Comparison of ENCODE assay signal across 8 cellular contexts in the genomic region with DNA sequence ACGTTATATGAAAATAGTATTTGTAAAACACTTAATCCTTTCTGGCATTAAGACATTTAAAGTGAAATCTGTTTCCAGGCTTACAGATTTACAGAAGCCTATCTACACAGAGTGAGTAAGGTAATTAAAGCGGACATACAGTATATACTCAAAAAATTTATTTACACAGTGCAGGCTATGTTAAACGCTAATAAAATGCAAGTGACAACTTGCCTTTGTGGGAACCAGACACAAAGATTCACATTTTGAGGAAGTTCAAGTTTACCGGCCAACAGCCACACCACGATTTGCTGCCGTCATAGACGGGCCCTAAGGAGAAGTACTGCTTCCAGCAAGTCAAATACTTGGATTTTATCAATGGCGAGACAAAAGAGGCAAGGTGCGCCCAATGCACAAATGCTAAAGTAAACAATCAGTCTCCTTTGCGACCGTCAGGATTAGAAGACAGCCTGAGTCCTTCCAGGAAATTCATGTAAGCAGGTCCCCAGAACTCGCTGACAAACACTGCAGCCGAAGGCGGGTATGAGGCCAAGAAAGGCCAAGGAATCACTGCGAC. TPM values are rescaled to one million over a fixed set of nuclear protein-coding genes. Genes with fewer than 3 reads are reported as not detected.
DNase-seq lines count a peak whose midpoint lies in the region; ATAC-seq and TF ChIP-seq lines count a peak whose summit lies in the region.

No MANE protein-coding gene starts in this region.

- no peaks in the 10 kb centered on the region for H3K36me3 ChIP-seq in esophagus (ENCODE audit: control insufficient read depth in 2 of 2, insufficient read depth in 2 of 2, low read length in 1 of 2)

- peak overlapping the region; percentile 89 to 91 for H3K4me3 ChIP-seq in esophagus (ENCODE audit: low read depth in 1 of 2, low read length in 2 of 2)

- H3K27me3 Mint-ChIP-seq in CD14-positive monocyte (ENCODE audit: low read depth in 3 of 3): no peaks in the 10 kb centered on the region
- no peaks in the 10 kb centered on the region for H3K27me3 Mint-ChIP-seq in nephron progenitor cell (ENCODE audit: low read depth, poor library complexity)

- H3K4me1 ChIP-seq in esophagus (ENCODE audit: control insufficient read depth in 2 of 2, insufficient read depth in 2 of 2, low read length in 1 of 2): peaks cover 5 to 7% of the 10 kb centered on the region in 2 donors

- no peak for ATAC-seq in GM18868 (IDR thresholded peaks at IDR 0.05; ENCODE audit: unreplicated experiment)
- ATAC-seq in HG03280 (IDR thresholded peaks at IDR 0.05; ENCODE audit: unreplicated experiment): no peak

- H3K27me3 ChIP-seq in esophagus (ENCODE audit: control insufficient read depth in 1 of 2, insufficient read depth in 2 of 2, low read length in 2 of 2): no peaks in the 10 kb centered on the region

- H3K36me3 Mint-ChIP-seq in CD14-positive monocyte (peaks cover 0 to under 1% of the 10 kb centered on the region in 2 donors), nephron progenitor cell (ENCODE audit: low read depth) (peaks cover 15% of the 10 kb centered on the region)

- H3K27ac ChIP-seq in esophagus (ENCODE audit: low read depth in 2 of 2, low read length in 1 of 2): peak overlapping the region; percentile 94 to 95

- WGBS in esophagus, 2 donors: 1 to 2% methylated on average over 15 of the region's 15 CpGs

- intact Hi-C loops in CD14-positive monocyte (cut with micrococcal nuclease): loop anchor here (2.0 to 5.0 kb wide), 2 partner anchors 99 to 103 kb away; no protein-coding TSS in a partner anchor

- H3K9me3 ChIP-seq in esophagus (ENCODE audit: control insufficient read depth in 2 of 2, insufficient read depth in 1 of 2, low read depth in 1 of 2, low read length in 1 of 2): no peaks in the 10 kb centered on the region

- no peak overlapping the region for H3K4me3 Mint-ChIP-seq in CD14-positive monocyte
- H3K4me3 Mint-ChIP-seq in nephron progenitor cell: no peak overlapping the region

- H3K9me3 Mint-ChIP-seq in CD14-positive monocyte: peaks cover 0 to 2% (median 0%) of the 10 kb centered on the region in 7 donors
- H3K9me3 Mint-ChIP-seq in nephron progenitor cell: no peaks in the 10 kb centered on the region

- TF ChIP-seq CTCF in CD14-positive monocyte (IDR thresholded peaks at IDR 0.05): no peak
- peak; percentile 32 for TF ChIP-seq CTCF in nephron progenitor cell (IDR thresholded peaks at IDR 0.05)

- H3K4me1 Mint-ChIP-seq in CD14-positive monocyte (peaks cover 36% of the 10 kb centered on the region), nephron progenitor cell (peaks cover 44% of the 10 kb centered on the region)

- no peak overlapping the region for H3K27ac Mint-ChIP-seq in CD14-positive monocyte
- no peak overlapping the region for H3K27ac Mint-ChIP-seq in nephron progenitor cell

- DNase-seq in CD14-positive monocyte (ENCODE audit: low spot score) (peak; percentile 83), MV-4-11 (lab: John Stamatoyannopoulos, UW) (peak; percentile 85), nephron progenitor cell (no peak), retina (no peak)
- no peak for DNase-seq in activated CD8-positive, alpha-beta memory T cell treated with anti-CD3 and anti-CD28 coated beads for 24 hours

RNA-seq across cellular contexts. Expression of gene VPS35, which starts 0.8 kb away (rescaled TPM):
- polyA plus RNA-seq in CD14-positive monocyte (100 to 1,000 TPM; 113 to 130 TPM), esophagus (10 to 100 TPM; 17.4 to 35.3 TPM)

RNA-seq across cellular contexts. Expression of gene ORC6, which starts 1.3 kb away (rescaled TPM):
- polyA plus RNA-seq in CD14-positive monocyte: under 1 TPM; 0.21 to 0.31 TPM
- 1 to 10 TPM; 7.7 to 9.0 TPM for polyA plus RNA-seq in esophagus

RNA-seq across cellular contexts. Expression of gene MYLK3, which starts 60.0 kb away (rescaled TPM):
- not detected for polyA plus RNA-seq in CD14-positive monocyte
- under 1 TPM; 0.04 to 0.08 TPM for polyA plus RNA-seq in esophagus

Comparison
In these comparisons a context has a peak if more than half of its experiments do, and no peak if none do; other contexts are left out.
1. DNase-seq: peak in CD14-positive monocyte (single experiment) and MV-4-11 (single experiment); none in nephron progenitor cell (single experiment), activated CD8-positive, alpha-beta memory T cell treated with anti-CD3 and anti-CD28 coated beads for 24 hours (single experiment) and retina (single experiment).
2. RNA of gene ORC6, which starts 1.3 kb away (polyA plus RNA-seq): 7.7 to 9.0 TPM in esophagus; 0.21 to 0.31 TPM in CD14-positive monocyte; every median in the first group is over 4 times any median in the second.